ENCODE assay signal across 8 cellular contexts in genomic region chr12:89245090-89245489, GRCh38.
A peak's percentile ranks its signal among the peaks of the same experiment; 100 is the strongest.
DNase-seq lines count a peak whose midpoint lies in the region; ATAC-seq and TF ChIP-seq lines count a peak whose summit lies in the region.

No MANE protein-coding gene starts in this region.

- no peak overlapping the region for H3K4me3 ChIP-seq in NT2/D1 (ENCODE audit: insufficient read length, low read depth)

- H3K4me3 Mint-ChIP-seq in activated naive CD8-positive, alpha-beta T cell: peak overlapping the region; percentile 43
- H3K4me3 Mint-ChIP-seq in naive B cell: peak overlapping the region in 4 of 8 donors; percentile 0 to 81 (median 48)

- ATAC-seq in naive B cell (ENCODE audit: low read depth in 2 of 2) (peak; percentile 56 to 59), GM18505 (IDR thresholded peaks at IDR 0.05; ENCODE audit: unreplicated experiment) (no peak)

- H3K27ac Mint-ChIP-seq in activated naive CD8-positive, alpha-beta T cell: peak overlapping the region; percentile 91
- H3K27ac Mint-ChIP-seq in naive B cell: peak overlapping the region; percentile 1 to 77 (median 70)

- no peaks in the 10 kb centered on the region for H3K9me3 ChIP-seq in NT2/D1 (ENCODE audit: insufficient read depth, low read length)

- peaks cover 2% of the 10 kb centered on the region for H3K27me3 Mint-ChIP-seq in activated naive CD8-positive, alpha-beta T cell
- H3K27me3 Mint-ChIP-seq in naive B cell: peaks cover 0 to 8% (median 0%) of the 10 kb centered on the region in 3 donors

- H3K9ac ChIP-seq in NT2/D1 (ENCODE audit: insufficient read length, low read depth): no peak overlapping the region

- DNase-seq in EL (peak; percentile 37), NT2/D1 (ENCODE audit: low read depth, low spot score) (peak; percentile 6), naive B cell (peak; percentile 6), HK-2 (ENCODE audit: unreplicated experiment) (no peak), inferior parietal cortex (ENCODE audit: extremely low spot score) (no peak), caudate nucleus (lab: John Stamatoyannopoulos, UW) (no peak)

- no peak for TF ChIP-seq POLR2A in GM18505 (IDR thresholded peaks at IDR 0.05; ENCODE audit: borderline replicate concordance, extremely low read depth, insufficient read depth, insufficient read length)

- H3K36me3 Mint-ChIP-seq in activated naive CD8-positive, alpha-beta T cell: no peaks in the 10 kb centered on the region
- H3K36me3 Mint-ChIP-seq in naive B cell: no peaks in the 10 kb centered on the region

- H3K27me3 ChIP-seq in NT2/D1 (ENCODE audit: insufficient read depth, insufficient read length): no peaks in the 10 kb centered on the region

- H3K9me3 Mint-ChIP-seq in activated naive CD8-positive, alpha-beta T cell (ENCODE audit: low read depth): no peaks in the 10 kb centered on the region
- H3K9me3 Mint-ChIP-seq in naive B cell: peaks cover 0 to 4% (median 0%) of the 10 kb centered on the region in 7 donors

- H3K4me1 Mint-ChIP-seq in activated naive CD8-positive, alpha-beta T cell (ENCODE audit: low read depth): peaks cover 37% of the 10 kb centered on the region
- H3K4me1 Mint-ChIP-seq in naive B cell: peaks cover 17 to 23% (median 21%) of the 10 kb centered on the region in 3 donors

- no peak overlapping the region for H3K27ac ChIP-seq in caudate nucleus (ENCODE audit: low read depth, low read length)

- H3K36me3 ChIP-seq in NT2/D1 (ENCODE audit: insufficient read depth, insufficient read length, low read length): no peaks in the 10 kb centered on the region

- no peaks in the 10 kb centered on the region for H3K4me1 ChIP-seq in NT2/D1 (ENCODE audit: insufficient read depth, insufficient read length)

Comparison
In these comparisons a context has a peak if more than half of its experiments do, and no peak if none do; other contexts are left out.
1. DNase-seq: peak in EL (single experiment), NT2/D1 (single experiment) and naive B cell (single experiment); none in HK-2 (single experiment), inferior parietal cortex (single experiment) and caudate nucleus (0 of 61).